11 cellular contexts compared by ENCODE assay signal in genomic region chrX:109890300-109890699, GRCh38.
DNase-seq lines count a peak whose midpoint lies in the region; ATAC-seq and TF ChIP-seq lines count a peak whose summit lies in the region.
"Had no signal": no experiment of that assay in that cellular context is flagged by ENCODE, and none has a peak within 500 bp of the region (broad histone marks: within the 10 kb centered on the region; RNA-seq: fewer than 3 reads in every experiment).

No MANE protein-coding gene starts in this region.

- H3K9me3 ChIP-seq in PC-3 (ENCODE audit: low read length) (no peaks in the 10 kb centered on the region), aorta (ENCODE audit: control insufficient read depth, low read length) (no peaks in the 10 kb centered on the region)
- H3K9me3 ChIP-seq: BLaER1, SJCRH30 had no signal

- H3K4me3 Mint-ChIP-seq in dendritic cell treated with granulocyte-macrophage colony-stimulating factor and Interleukin-4, amounts not matched to agents 40 ng/mL and 50 ng/mL, for 4 days = peak overlapping the region; percentile 54
- H3K4me3 Mint-ChIP-seq: GM23338 had no signal

- no peaks in the 10 kb centered on the region for H3K4me1 ChIP-seq in PC-3 (ENCODE audit: insufficient read depth, low read length)
- no peaks in the 10 kb centered on the region for H3K4me1 ChIP-seq in aorta (ENCODE audit: control insufficient read depth in 1 of 2, insufficient read depth in 2 of 2, low read length in 2 of 2)
- H3K4me1 ChIP-seq: BLaER1, SJCRH30 had no signal

- ATAC-seq in PC-3 = no peak
- peak; percentile 25 for ATAC-seq in aorta (ENCODE audit: low FRiP score)
- no peak for ATAC-seq in GM21529 (IDR thresholded peaks at IDR 0.05; ENCODE audit: unreplicated experiment)
- ATAC-seq in SK-N-SH treated with all-trans-retinoic acid at 6 μM for 48 hours = no peak; the same call in 1 of the 3 replicates

- no TSS peak for BruUV-seq in PC-3 (replicated peaks; lab: Mats Ljungman, UMichigan)

- H3K4me2 ChIP-seq in PC-3 (ENCODE audit: low read length) = no peak overlapping the region
- H3K4me2 ChIP-seq: BLaER1, GM23338 had no signal

- intact Hi-C loops in PC-3 (cut with micrococcal nuclease) = loop anchor here (2.0 kb wide), 1 partner anchor 403 kb away; no protein-coding TSS in a partner anchor
- intact Hi-C loops in dendritic cell treated with granulocyte-macrophage colony-stimulating factor and Interleukin-4, amounts not matched to agents 40 ng/mL and 50 ng/mL, for 4 days (cut with micrococcal nuclease) = no loop called here
- intact Hi-C loops in aorta (cut with DNase I) = no loop called here

- no peaks in the 10 kb centered on the region for H3K9me2 ChIP-seq in PC-3 (replicated peaks; ENCODE audit: low read length)

- 0 out of 2 replicates have a peak overlapping the region, but pooled peaks have one; percentile 60 for H2AFZ ChIP-seq in PC-3 (ENCODE audit: low read length)
- H2AFZ ChIP-seq: GM23338 had no signal

- no peaks in the 10 kb centered on the region for H3K36me3 ChIP-seq in PC-3 (ENCODE audit: low read depth, low read length)
- H3K36me3 ChIP-seq in aorta (ENCODE audit: control insufficient read depth in 1 of 2, insufficient read depth in 2 of 2, low read length in 1 of 2) = no peaks in the 10 kb centered on the region
- H3K36me3 ChIP-seq: BLaER1, SJCRH30 had no signal

- H3F3A ChIP-seq in PC-3 (ENCODE audit: low read length, unreplicated experiment) = no peaks in the 10 kb centered on the region

- CTCF ChIA-PET in PC-3 (lab: Charles Lee) = interaction anchor here (0.6 to 1.7 kb wide), 5 partner anchors 59 to 528 kb away, joined by 3 to 8 read pairs (median 3); no protein-coding TSS in a partner anchor

- no peaks in the 10 kb centered on the region for H3K27me3 Mint-ChIP-seq in dendritic cell treated with granulocyte-macrophage colony-stimulating factor and Interleukin-4, amounts not matched to agents 40 ng/mL and 50 ng/mL, for 4 days

- in situ Hi-C loops in G401 (cut with HindIII; ENCODE audit: low sequenced_read_pairs) = no loop called here

- H3K79me2 ChIP-seq in PC-3 (ENCODE audit: low read length) = no peaks in the 10 kb centered on the region

- no peaks in the 10 kb centered on the region for H4K20me1 ChIP-seq in PC-3 (ENCODE audit: low read length)
- H4K20me1 ChIP-seq: BLaER1 had no signal

- TF ChIP-seq CTCF in PC-3 (conservative IDR thresholded peaks at IDR 0.05; ENCODE audit: low read depth, low read length) = no peak

- POLR2A ChIA-PET in PC-3 (lab: Charles Lee; ENCODE audit: unreplicated experiment) = no interaction called here

- peak overlapping the region; percentile 92 for H3K27ac Mint-ChIP-seq in dendritic cell treated with granulocyte-macrophage colony-stimulating factor and Interleukin-4, amounts not matched to agents 40 ng/mL and 50 ng/mL, for 4 days
- H3K27ac Mint-ChIP-seq: GM23338 had no signal

- 70 to 80% methylated on average over 3 of the region's 3 CpGs for WGBS in aorta, 2 donors

- no peak overlapping the region for H3K27ac ChIP-seq in PC-3 (ENCODE audit: low read length)
- H3K27ac ChIP-seq in aorta (ENCODE audit: low read depth in 1 of 2, low read length in 2 of 2) = no peak overlapping the region
- H3K27ac ChIP-seq: BLaER1, SJCRH30 had no signal

- no peaks in the 10 kb centered on the region for H3K36me3 Mint-ChIP-seq in dendritic cell treated with granulocyte-macrophage colony-stimulating factor and Interleukin-4, amounts not matched to agents 40 ng/mL and 50 ng/mL, for 4 days (ENCODE audit: low read depth)

- H3K27me3 ChIP-seq in PC-3 (ENCODE audit: low read length) (no peaks in the 10 kb centered on the region), aorta (ENCODE audit: control insufficient read depth in 1 of 2, insufficient read depth in 2 of 2, low read length in 1 of 2) (peaks cover 0 to 1% of the 10 kb centered on the region in 2 donors)
- H3K27me3 ChIP-seq: SJCRH30 had no signal

- peaks cover 40% of the 10 kb centered on the region for H3K4me1 Mint-ChIP-seq in dendritic cell treated with granulocyte-macrophage colony-stimulating factor and Interleukin-4, amounts not matched to agents 40 ng/mL and 50 ng/mL, for 4 days (ENCODE audit: low read depth)

- peak; percentile 21 for DNase-seq in G401 (ENCODE audit: low spot score)
- DNase-seq in PC-3 = no peak
- no peak for DNase-seq in aorta
- no peak for DNase-seq in superior temporal gyrus (ENCODE audit: extremely low spot score)
- DNase-seq: DMS79 treated with DMSO at 0.1 percent for 48 hours had no signal

- H3K9me3 Mint-ChIP-seq in dendritic cell treated with granulocyte-macrophage colony-stimulating factor and Interleukin-4, amounts not matched to agents 40 ng/mL and 50 ng/mL, for 4 days = no peaks in the 10 kb centered on the region
- H3K9me3 Mint-ChIP-seq: GM23338 had no signal

- no peak overlapping the region for H3K9ac ChIP-seq in PC-3 (ENCODE audit: low read length)
- H3K9ac ChIP-seq: BLaER1 had no signal

- H3K4me3 ChIP-seq in PC-3 (ENCODE audit: low read length) (no peak overlapping the region), aorta (ENCODE audit: low read length in 2 of 2) (no peak overlapping the region)
- H3K4me3 ChIP-seq: BLaER1, GM23338, SJCRH30 had no signal

TF ChIP-seq in SK-N-SH treated with all-trans-retinoic acid at 6 μM for 48 hours, 23 proteins besides CTCF, POLR2A, EP300 and RAD21:
- TF ChIP-seq ISL1 (CRISPR knock-in tag; IDR thresholded peaks at IDR 0.05) (no peak), ZFP30 (CRISPR knock-in tag; IDR thresholded peaks at IDR 0.05) (no peak), GLIS3 (CRISPR knock-in tag; IDR thresholded peaks at IDR 0.05) (no peak), CSDC2 (CRISPR knock-in tag; IDR thresholded peaks at IDR 0.05) (no peak), BACH2 (CRISPR knock-in tag; IDR thresholded peaks at IDR 0.05; ENCODE audit: borderline replicate concordance) (no peak), ARNTL (CRISPR knock-in tag; IDR thresholded peaks at IDR 0.05; ENCODE audit: borderline replicate concordance, low read depth) (no peak), ESRRG (CRISPR knock-in tag; IDR thresholded peaks at IDR 0.05) (no peak)
- TF ChIP-seq, protein P1, sequence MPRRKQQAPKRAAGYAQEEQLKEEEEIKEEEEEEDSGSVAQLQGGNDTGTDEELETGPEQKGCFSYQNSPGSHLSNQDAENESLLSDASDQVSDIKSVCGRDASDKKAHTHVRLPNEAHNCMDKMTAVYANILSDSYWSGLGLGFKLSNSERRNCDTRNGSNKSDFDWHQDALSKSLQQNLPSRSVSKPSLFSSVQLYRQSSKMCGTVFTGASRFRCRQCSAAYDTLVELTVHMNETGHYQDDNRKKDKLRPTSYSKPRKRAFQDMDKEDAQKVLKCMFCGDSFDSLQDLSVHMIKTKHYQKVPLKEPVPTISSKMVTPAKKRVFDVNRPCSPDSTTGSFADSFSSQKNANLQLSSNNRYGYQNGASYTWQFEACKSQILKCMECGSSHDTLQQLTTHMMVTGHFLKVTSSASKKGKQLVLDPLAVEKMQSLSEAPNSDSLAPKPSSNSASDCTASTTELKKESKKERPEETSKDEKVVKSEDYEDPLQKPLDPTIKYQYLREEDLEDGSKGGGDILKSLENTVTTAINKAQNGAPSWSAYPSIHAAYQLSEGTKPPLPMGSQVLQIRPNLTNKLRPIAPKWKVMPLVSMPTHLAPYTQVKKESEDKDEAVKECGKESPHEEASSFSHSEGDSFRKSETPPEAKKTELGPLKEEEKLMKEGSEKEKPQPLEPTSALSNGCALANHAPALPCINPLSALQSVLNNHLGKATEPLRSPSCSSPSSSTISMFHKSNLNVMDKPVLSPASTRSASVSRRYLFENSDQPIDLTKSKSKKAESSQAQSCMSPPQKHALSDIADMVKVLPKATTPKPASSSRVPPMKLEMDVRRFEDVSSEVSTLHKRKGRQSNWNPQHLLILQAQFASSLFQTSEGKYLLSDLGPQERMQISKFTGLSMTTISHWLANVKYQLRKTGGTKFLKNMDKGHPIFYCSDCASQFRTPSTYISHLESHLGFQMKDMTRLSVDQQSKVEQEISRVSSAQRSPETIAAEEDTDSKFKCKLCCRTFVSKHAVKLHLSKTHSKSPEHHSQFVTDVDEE (CRISPR knock-in tag; IDR thresholded peaks at IDR 0.05) = no peak
TF ChIP-seq in SK-N-SH treated with all-trans-retinoic acid at 6 μM for 48 hours: peak in this region for 0.
